Comparison of ENCODE assay signal across 8 cellular contexts in the genomic region with DNA sequence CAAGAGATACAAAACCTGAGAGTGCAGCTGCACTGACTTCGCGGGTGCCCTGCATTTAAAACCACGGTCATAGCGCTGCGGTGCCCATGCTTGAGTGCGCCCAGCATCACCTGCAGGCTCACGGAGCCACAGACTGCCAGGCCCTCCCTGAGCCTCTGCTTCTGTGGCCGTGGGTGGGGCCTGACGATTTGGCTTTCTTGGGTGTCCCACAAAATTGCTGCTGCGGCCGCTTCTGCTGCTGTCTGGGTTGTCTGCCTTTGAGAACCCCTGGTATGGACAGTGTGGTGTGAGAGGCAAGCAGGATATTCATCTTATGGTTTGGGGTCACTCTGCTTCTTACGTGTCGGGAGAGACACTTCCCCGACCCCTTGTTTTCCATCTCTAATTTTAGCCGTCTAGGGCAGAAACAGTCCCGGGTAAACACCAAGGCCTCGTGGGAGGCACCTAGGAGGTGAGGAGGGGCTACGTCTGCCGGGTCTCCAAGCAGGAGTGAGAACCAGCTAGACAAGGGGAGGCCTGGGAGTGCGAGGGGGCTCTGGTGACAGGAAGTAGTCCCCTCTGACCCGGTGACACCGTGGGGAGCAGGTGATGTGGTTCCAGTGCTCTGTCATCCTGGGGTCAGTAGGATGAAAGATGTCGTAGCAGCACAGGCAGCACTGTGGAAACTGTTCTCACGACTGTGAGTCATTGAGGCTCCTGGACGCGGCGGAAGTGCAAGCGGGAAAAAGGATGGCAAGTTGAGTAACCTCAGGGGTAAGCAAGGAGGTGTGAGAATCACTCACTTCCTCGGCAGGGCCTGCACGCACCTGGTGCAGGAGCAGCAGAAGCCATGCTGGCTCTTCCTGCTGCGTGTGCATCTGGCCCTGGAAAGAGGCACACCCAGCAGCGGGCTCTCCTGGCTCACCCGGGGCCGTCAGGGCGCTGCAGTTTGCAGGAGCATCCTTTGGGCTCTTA.
A peak's percentile ranks its signal among the peaks of the same experiment; 100 is the strongest.
DNase-seq lines count a peak whose midpoint lies in the region; ATAC-seq and TF ChIP-seq lines count a peak whose summit lies in the region.

No MANE protein-coding gene starts in this region.

- TF ChIP-seq CTCF in OCI-LY3 (IDR thresholded peaks at IDR 0.05; ENCODE audit: low read depth, low read length), result no peak

- no peaks in the 10 kb centered on the region for H3K36me3 ChIP-seq in OCI-LY3 (replicated peaks; ENCODE audit: low read depth, low read length)

- H3K9ac ChIP-seq in OCI-LY3 (ENCODE audit: low read length), result peak overlapping the region; percentile 8; the same call in 1 of the 2 replicates

- peaks cover 43% of the 10 kb centered on the region for H4K20me1 ChIP-seq in OCI-LY3 (ENCODE audit: insufficient read depth, low read length)

- peak overlapping the region; percentile 64 for H3K4me3 ChIP-seq in OCI-LY3 (ENCODE audit: low read length)

- no peak overlapping the region for H3K27ac ChIP-seq in OCI-LY3 (ENCODE audit: low read length)

- H3K79me2 ChIP-seq in OCI-LY3 (ENCODE audit: low read length), result peaks cover 60% of the 10 kb centered on the region

- H3K4me2 ChIP-seq in OCI-LY3 (ENCODE audit: low read length), result peak overlapping the region; percentile 57

- H2AFZ ChIP-seq in OCI-LY3 (ENCODE audit: low read depth, low read length), result no peak overlapping the region

- no peaks in the 10 kb centered on the region for H3K27me3 ChIP-seq in OCI-LY3 (ENCODE audit: low read depth, low read length)

- no peak for ATAC-seq in GM21619 (IDR thresholded peaks at IDR 0.05; ENCODE audit: unreplicated experiment)

- peak; percentile 62 for DNase-seq in activated T-cell treated with anti-CD3 and anti-CD28 coated beads, Interleukin-2, amount 50 U/mL, for 1 hour
- DNase-seq in islet precursor cell (peak; percentile 81), GF-D8 (lab: John Stamatoyannopoulos, UW) (no peak), HuH-7 (ENCODE audit: low spot score) (no peak), NCI-H2107 (lab: John Stamatoyannopoulos, UW) (no peak)
- peak; percentile 24 for DNase-seq in stimulated activated CD8-positive, alpha-beta memory T cell treated with anti-CD3 and anti-CD28 coated beads, Interleukin-7, amount 100 ng/mL, for 24 hours (ENCODE audit: low read depth)

- H3K4me1 ChIP-seq in OCI-LY3 (ENCODE audit: low read length), result peaks cover 15% of the 10 kb centered on the region

- H3K9me3 ChIP-seq in OCI-LY3 (ENCODE audit: insufficient read depth, low read length), result no peaks in the 10 kb centered on the region

Comparison
In these comparisons a context has a peak if more than half of its experiments do, and no peak if none do; other contexts are left out.
1. DNase-seq: peak in activated T-cell treated with anti-CD3 and anti-CD28 coated beads, Interleukin-2, amount 50 U/mL, for 1 hour (single experiment), islet precursor cell (single experiment) and stimulated activated CD8-positive, alpha-beta memory T cell treated with anti-CD3 and anti-CD28 coated beads, Interleukin-7, amount 100 ng/mL, for 24 hours (single experiment); none in GF-D8 (single experiment), HuH-7 (single experiment) and NCI-H2107 (single experiment).